8 cellular contexts compared by ENCODE assay signal in genomic region chr19:6276447-6276846, GRCh38. TPM values are rescaled to one million over a fixed set of nuclear protein-coding genes. Genes with fewer than 3 reads are reported as not detected.
A peak's percentile ranks its signal among the peaks of the same experiment; 100 is the strongest.
DNase-seq lines count a peak whose midpoint lies in the region; ATAC-seq, FAIRE-seq and TF ChIP-seq lines count a peak whose summit lies in the region.
"Had no signal": no experiment of that assay in that cellular context is flagged by ENCODE, and none has a peak within 500 bp of the region (broad histone marks: within the 10 kb centered on the region; RNA-seq: fewer than 3 reads in every experiment).

No MANE protein-coding gene starts in this region.

- no peaks in the 10 kb centered on the region for H3K36me3 ChIP-seq in kidney (ENCODE audit: control insufficient read depth in 1 of 2, insufficient read depth in 2 of 2, low read length in 2 of 2)
- peaks cover 0 to 3% (median 0%) of the 10 kb centered on the region in 5 donors for H3K36me3 ChIP-seq in subcutaneous abdominal adipose tissue (ENCODE audit: control insufficient read depth in 5 of 5, insufficient read depth in 5 of 5, low read length in 5 of 5)

- no peaks in the 10 kb centered on the region for H3K9me3 ChIP-seq in kidney (ENCODE audit: control insufficient read depth in 1 of 2, low read length in 2 of 2)
- H3K9me3 ChIP-seq in subcutaneous abdominal adipose tissue (ENCODE audit: control insufficient read depth in 5 of 5, low read length in 5 of 5), result no peaks in the 10 kb centered on the region

- H3K4me1 ChIP-seq in kidney (ENCODE audit: control insufficient read depth in 1 of 2, insufficient read depth in 1 of 2, low read depth in 1 of 2, low read length in 2 of 2) (peaks cover 59 to 61% of the 10 kb centered on the region in 2 donors), subcutaneous abdominal adipose tissue (ENCODE audit: control insufficient read depth in 5 of 5, insufficient read depth in 5 of 5, low read length in 5 of 5) (peaks cover 20 to 84% (median 78%) of the 10 kb centered on the region in 5 donors)

- intact Hi-C loops in kidney (cut with DNase I), result no loop called here

- peak overlapping the region; percentile 74 for H3K27ac Mint-ChIP-seq in HFFc6

- FAIRE-seq in kidney (lab: Jason Lieb, UNC), result no peak

- no peak for ATAC-seq in GM19324 (IDR thresholded peaks at IDR 0.05; ENCODE audit: low FRiP score, unreplicated experiment)

- H3K4me3 ChIP-seq in kidney (ENCODE audit: low read length in 2 of 2) (peak overlapping the region in 1 of 2 donors; percentile 5), subcutaneous abdominal adipose tissue (ENCODE audit: low read depth in 1 of 5, low read length in 5 of 5) (no peak overlapping the region)

- H3K27me3 Mint-ChIP-seq in HFFc6 (ENCODE audit: insufficient read depth), result no peaks in the 10 kb centered on the region; the same call in 1 of the 2 replicates

- H3K9ac ChIP-seq in kidney (ENCODE audit: low read length in 2 of 2), result no peak overlapping the region
- H3K9ac ChIP-seq in subcutaneous abdominal adipose tissue (ENCODE audit: low read length in 5 of 5), result peak overlapping the region in 2 of 5 donors; percentile 9 to 68

- H3K4me1 Mint-ChIP-seq in HFFc6 (ENCODE audit: low read depth), result peaks cover 75% of the 10 kb centered on the region

- DNase-seq in HFFc6 (peak; percentile 44), amniotic epithelial cell (ENCODE audit: low read depth) (peak; percentile 77), kidney (peak; percentile 93), NCI-H526 (lab: John Stamatoyannopoulos, UW) (no peak), NCI-H2171 treated with DMSO at 0.1 percent for 48 hours (lab: John Stamatoyannopoulos, UW) (no peak)

- no peaks in the 10 kb centered on the region for H3K9me3 Mint-ChIP-seq in HFFc6

- peaks cover 15% of the 10 kb centered on the region for H3K36me3 Mint-ChIP-seq in HFFc6 (ENCODE audit: low read depth)

- no peaks in the 10 kb centered on the region for H3K27me3 ChIP-seq in subcutaneous abdominal adipose tissue (ENCODE audit: control insufficient read depth in 5 of 5, insufficient read depth in 4 of 5, low read length in 5 of 5)

- TF ChIP-seq CTCF in HFFc6 (IDR thresholded peaks at IDR 0.05) (no peak), kidney (IDR thresholded peaks at IDR 0.05; ENCODE audit: borderline replicate concordance, extremely low read depth, insufficient read depth) (no peak)

- H3K27ac ChIP-seq in kidney (ENCODE audit: low read depth in 2 of 2, low read length in 2 of 2) (peak overlapping the region; percentile 33 to 51), subcutaneous abdominal adipose tissue (ENCODE audit: low read depth, low read length) (peak overlapping the region; percentile 30)

- H3K4me3 Mint-ChIP-seq in HFFc6, result peak overlapping the region; percentile 99

RNA-seq across cellular contexts. Expression of gene MLLT1, which starts 3.3 kb away (rescaled TPM):
- 10 to 100 TPM; 54.6 to 69.4 (median 59.5) TPM for total RNA-seq in HFFc6 (2021; fragmentation: NEBNext Ultra II Directional; extraction: Animal tissue kit (Norgen Biotek cat#: 25700))
- total RNA-seq in kidney, result 53.2 TPM
- 32.0 TPM for polyA plus RNA-seq in kidney (ENCODE audit: insufficient read depth, low read depth, low replicate concordance)

RNA-seq across cellular contexts. Expression of gene ACER1, which starts 57.0 kb away (rescaled TPM):
- total RNA-seq in HFFc6 (2021; fragmentation: NEBNext Ultra II Directional; extraction: Animal tissue kit (Norgen Biotek cat#: 25700)), result not detected
- total RNA-seq in kidney, result not detected
- not detected for polyA plus RNA-seq in kidney (ENCODE audit: insufficient read depth, low read depth, low replicate concordance)
- total RNA-seq: kidney epithelial cell had no signal

Comparison
In these comparisons a context has a peak if more than half of its experiments do, and no peak if none do; other contexts are left out.
1. DNase-seq: peak in HFFc6 (single experiment), amniotic epithelial cell (single experiment) and kidney (single experiment); none in NCI-H526 (0 of 2) and NCI-H2171 treated with DMSO at 0.1 percent for 48 hours (single experiment).